In the genomic region with DNA sequence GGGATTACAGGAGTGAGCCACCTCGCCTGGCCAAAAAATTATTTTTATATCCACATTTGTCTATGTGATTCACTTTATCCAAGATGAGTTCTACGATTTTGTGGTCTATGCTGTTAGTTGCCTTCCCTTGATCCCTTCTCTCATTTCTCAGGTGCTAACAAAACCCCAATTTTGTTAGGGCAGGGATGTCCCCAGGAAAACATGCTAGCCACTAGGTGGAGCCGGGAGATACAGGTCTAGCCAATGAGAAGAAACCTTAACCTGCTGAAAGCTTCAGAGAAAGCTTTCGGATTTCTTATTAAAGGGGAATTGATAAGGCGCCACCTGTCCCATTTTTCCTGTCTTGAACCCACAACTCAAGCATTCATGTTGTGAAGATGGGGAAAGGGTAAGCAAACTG, we compare ENCODE assay signal across 8 cellular contexts.
DNase-seq lines count a peak whose midpoint lies in the region; FAIRE-seq and TF ChIP-seq lines count a peak whose summit lies in the region.

No MANE protein-coding gene starts in this region.

- peaks cover 61% of the 10 kb centered on the region for H3K4me1 ChIP-seq in MM.1S (ENCODE audit: low read length)
- no peaks in the 10 kb centered on the region for H3K4me1 ChIP-seq in testis
- no peaks in the 10 kb centered on the region for H3K4me1 ChIP-seq in kidney (ENCODE audit: control insufficient read depth in 1 of 2, insufficient read depth in 1 of 2, low read depth in 1 of 2, low read length in 2 of 2)

- peak overlapping the region; percentile 56 for H2AFZ ChIP-seq in MM.1S (ENCODE audit: low read length)

- H3K9me2 ChIP-seq in MM.1S (replicated peaks; ENCODE audit: insufficient read depth, low read length): no peaks in the 10 kb centered on the region

- no peak overlapping the region for H3K9ac ChIP-seq in MM.1S (ENCODE audit: low read length)
- H3K9ac ChIP-seq in kidney (ENCODE audit: low read length in 2 of 2): no peak overlapping the region

- H3K36me3 ChIP-seq in MM.1S (replicated peaks; ENCODE audit: insufficient read depth, low read length) (no peaks in the 10 kb centered on the region), testis (ENCODE audit: low read depth, missing control alignments) (no peaks in the 10 kb centered on the region), kidney (ENCODE audit: control insufficient read depth in 1 of 2, insufficient read depth in 2 of 2, low read length in 2 of 2) (no peaks in the 10 kb centered on the region)

- H3K79me2 ChIP-seq in MM.1S (ENCODE audit: low read length): no peaks in the 10 kb centered on the region

- no peaks in the 10 kb centered on the region for H3K27me3 ChIP-seq in MM.1S (replicated peaks; ENCODE audit: insufficient read depth, low read length)
- H3K27me3 ChIP-seq in testis: no peaks in the 10 kb centered on the region

- no peaks in the 10 kb centered on the region for H4K20me1 ChIP-seq in MM.1S (ENCODE audit: insufficient read depth, low read length)

- 73 to 83% methylated on average over 5 of the region's 5 CpGs for WGBS in testis, 2 donors

- DNase-seq in ELR (ENCODE audit: low read depth): peak; percentile 35
- DNase-seq in MM.1S: peak; percentile 62
- peak; percentile 41 for DNase-seq in activated T-cell treated with anti-CD3 and anti-CD28 coated beads for 48 hours (ENCODE audit: low read depth)
- DNase-seq in iPS DF 4.7 (ENCODE audit: extremely low read depth, low spot score): peak; percentile 14
- peak; percentile 34 for DNase-seq in testis
- no peak for DNase-seq in dedifferentiated amniotic fluid mesenchymal stem cell (ENCODE audit: extremely low spot score)
- DNase-seq in kidney: no peak
- DNase-seq in GM12892 (ENCODE audit: insufficient read length): no peak

- intact Hi-C loops in testis (cut with DNase I; ENCODE audit: low total_unique reads): no loop called here
- intact Hi-C loops in kidney (cut with DNase I): no loop called here

- H3K27ac ChIP-seq in MM.1S (ENCODE audit: low read length) (peak overlapping the region; percentile 5; the same call in 1 of the 2 replicates), testis (no peak overlapping the region), kidney (ENCODE audit: low read depth in 2 of 2, low read length in 2 of 2) (no peak overlapping the region)

- H3K4me3 ChIP-seq in MM.1S (ENCODE audit: low read length) (no peak overlapping the region), testis (no peak overlapping the region), kidney (ENCODE audit: low read length in 2 of 2) (no peak overlapping the region)

- TF ChIP-seq POLR2A in testis (IDR thresholded peaks at IDR 0.05): no peak
- TF ChIP-seq POLR2A in GM12892 (IDR thresholded peaks at IDR 0.05; ENCODE audit: low read depth, low read length): no peak

- peak overlapping the region; percentile 60; the same call in 1 of the 2 replicates for H3K4me2 ChIP-seq in MM.1S (ENCODE audit: low read depth, low read length)

- no peak for FAIRE-seq in kidney (lab: Jason Lieb, UNC)
- no peak for FAIRE-seq in GM12892 (lab: Jason Lieb, UNC)

- H3F3A ChIP-seq in MM.1S (ENCODE audit: insufficient read depth, low read length): peaks cover 28% of the 10 kb centered on the region

- TF ChIP-seq CTCF in MM.1S (IDR thresholded peaks at IDR 0.05; ENCODE audit: low read length): peak; percentile 76
- TF ChIP-seq CTCF in testis (IDR thresholded peaks at IDR 0.05): peak; percentile 6 to 43 (median 24)
- TF ChIP-seq CTCF in kidney (IDR thresholded peaks at IDR 0.05; ENCODE audit: borderline replicate concordance, extremely low read depth, insufficient read depth): no peak

- H3K9me3 ChIP-seq in MM.1S (replicated peaks; ENCODE audit: insufficient read depth, low read length) (no peaks in the 10 kb centered on the region), testis (no peaks in the 10 kb centered on the region), kidney (ENCODE audit: control insufficient read depth in 1 of 2, low read length in 2 of 2) (no peaks in the 10 kb centered on the region)

Comparison
In these comparisons a context has a peak if more than half of its experiments do, and no peak if none do; other contexts are left out.
1. DNase-seq: peak in ELR (single experiment), MM.1S (single experiment), activated T-cell treated with anti-CD3 and anti-CD28 coated beads for 48 hours (single experiment), iPS DF 4.7 (single experiment) and testis (single experiment); none in dedifferentiated amniotic fluid mesenchymal stem cell (single experiment), kidney (single experiment) and GM12892 (single experiment).